20 cellular contexts compared by ENCODE assay signal in genomic region chr18:3616744-3617143, GRCh38.
"Had no signal": no experiment of that assay in that cellular context is flagged by ENCODE, and none has a peak within 500 bp of the region (broad histone marks: within the 10 kb centered on the region; RNA-seq: fewer than 3 reads in every experiment).

No MANE protein-coding gene starts in this region.

- H3K9ac ChIP-seq: neural progenitor cell had no signal

- DNase-seq: effector memory CD4-positive, alpha-beta T cell; heart right ventricle; kidney; left cardiac atrium; left ventricle myocardium inferior; mesendoderm; natural killer cell; nucleus accumbens; ovary; right cardiac atrium; stimulated activated CD4-positive, alpha-beta T cell treated with anti-CD3 and anti-CD28 coated beads, Interleukin-2, amount 100 ng/mL, for 48 hours; stimulated activated naive CD8-positive, alpha-beta T cell treated with anti-CD3 and anti-CD28 coated beads, Interleukin-15, Interleukin-2, amounts not matched to agents 100 U/mL and 50 U/mL, for 24 hours; tibial artery; upper lobe of right lung had no signal

- H3K36me3 ChIP-seq: heart right ventricle, left ventricle myocardium inferior, neural progenitor cell, ovary, tibial artery, upper lobe of right lung had no signal

- H3K9me3 ChIP-seq: heart right ventricle, ovary, tibial artery, upper lobe of right lung had no signal

- H2AFZ ChIP-seq: neural progenitor cell had no signal

- H3K4me3 ChIP-seq: heart right ventricle, left ventricle myocardium inferior, lung, neural progenitor cell, ovary, smooth muscle cell, tibial artery, upper lobe of right lung had no signal

- H3K4me1 ChIP-seq: left ventricle myocardium inferior, upper lobe of right lung had no signal

- H3K4me1 Mint-ChIP-seq: natural killer cell had no signal

- H3K27me3 ChIP-seq: heart right ventricle, neural progenitor cell, ovary, tibial artery, upper lobe of right lung had no signal

- FAIRE-seq: endometrium, frontal cortex, kidney had no signal

- H3K36me3 Mint-ChIP-seq: natural killer cell had no signal

- H3K4me2 ChIP-seq: neural progenitor cell, smooth muscle cell had no signal

- ATAC-seq: esophagus mucosa; heart right ventricle; left cardiac atrium; natural killer cell; right cardiac atrium; stimulated activated naive CD8-positive, alpha-beta T cell treated with anti-CD3 and anti-CD28 coated beads, Interleukin-15, Interleukin-2, amounts not matched to agents 100 U/mL and 50 U/mL, for 24 hours; upper lobe of right lung had no signal

- H3K27ac Mint-ChIP-seq: natural killer cell had no signal

- H3K27ac ChIP-seq: heart right ventricle, left ventricle myocardium inferior, neural progenitor cell, ovary, tibial artery, upper lobe of right lung had no signal

- H3K9me3 Mint-ChIP-seq: natural killer cell, neural progenitor cell had no signal

- H3K4me3 Mint-ChIP-seq: natural killer cell, neural progenitor cell had no signal
